ENCODE assay signal across 13 cellular contexts in genomic region chr22:45455212-45455611, GRCh38. TPM values are rescaled to one million over a fixed set of nuclear protein-coding genes. Genes with fewer than 3 reads are reported as not detected.
DNase-seq lines count a peak whose midpoint lies in the region; ATAC-seq and TF ChIP-seq lines count a peak whose summit lies in the region.
"Had no signal": no experiment of that assay in that cellular context is flagged by ENCODE, and none has a peak within 500 bp of the region (broad histone marks: within the 10 kb centered on the region; RNA-seq: fewer than 3 reads in every experiment).

No MANE protein-coding gene starts in this region.

- H3K36me3 Mint-ChIP-seq in Caco-2 (ENCODE audit: insufficient read depth, unreplicated experiment) (no peaks in the 10 kb centered on the region), HFFc6 (ENCODE audit: low read depth) (no peaks in the 10 kb centered on the region)
- H3K36me3 Mint-ChIP-seq: CD4-positive, CD25-positive, alpha-beta regulatory T cell had no signal

- no peaks in the 10 kb centered on the region for H3K27me3 ChIP-seq in Caco-2 (replicated peaks; ENCODE audit: control insufficient read depth, insufficient read depth, low read length)

- TF ChIP-seq CTCF in Caco-2 (IDR thresholded peaks at IDR 0.05; ENCODE audit: insufficient read depth in 1 of 2, low read depth in 1 of 2, low read length in 1 of 2, severe bottlenecking in 1 of 2, unreplicated experiment in 1 of 2), result no peak
- no peak for TF ChIP-seq CTCF in HFFc6 (IDR thresholded peaks at IDR 0.05)

- POLR2A ChIA-PET in Caco-2 (lab: Charles Lee), result no interaction called here

- H3K27me3 Mint-ChIP-seq in Caco-2 (ENCODE audit: insufficient read depth, unreplicated experiment), result no peaks in the 10 kb centered on the region
- no peaks in the 10 kb centered on the region for H3K27me3 Mint-ChIP-seq in HFFc6 (ENCODE audit: insufficient read depth)

- DNase-seq in Caco-2 (no peak), HFFc6 (peak; percentile 65), iPS-NIHi7 (ENCODE audit: extremely low spot score) (peak; percentile 4), NAMALWA (ENCODE audit: low spot score) (no peak)
- DNase-seq: CD4-positive, CD25-positive, alpha-beta regulatory T cell; H9; NCI-H1048; NCI-H146; NCI-H510A treated with DMSO at 0.1 percent for 48 hours had no signal

- CTCF ChIA-PET in Caco-2 (lab: Charles Lee), result no interaction called here

- H3K4me3 Mint-ChIP-seq in Caco-2 (ENCODE audit: unreplicated experiment), result no peak overlapping the region
- peak overlapping the region; percentile 66 for H3K4me3 Mint-ChIP-seq in HFFc6
- H3K4me3 Mint-ChIP-seq: CD4-positive, CD25-positive, alpha-beta regulatory T cell; H9 had no signal

- ATAC-seq in GM19452 (IDR thresholded peaks at IDR 0.05; ENCODE audit: unreplicated experiment), result no peak
- no peak for ATAC-seq in GM19328 (IDR thresholded peaks at IDR 0.05; ENCODE audit: unreplicated experiment)

- no peaks in the 10 kb centered on the region for H3K36me3 ChIP-seq in Caco-2 (ENCODE audit: control insufficient read depth, insufficient read depth, low read length)

- H3K4me1 ChIP-seq in Caco-2, result peaks cover 19% of the 10 kb centered on the region

- H3K27ac Mint-ChIP-seq in Caco-2 (ENCODE audit: unreplicated experiment), result peak overlapping the region; percentile 9
- peak overlapping the region; percentile 83 for H3K27ac Mint-ChIP-seq in HFFc6
- H3K27ac Mint-ChIP-seq: CD4-positive, CD25-positive, alpha-beta regulatory T cell; H9 had no signal

- no peak overlapping the region for H3K4me3 ChIP-seq in Caco-2 (ENCODE audit: low read depth, low read length)
- no peak overlapping the region for H3K4me3 ChIP-seq in skin epidermis

- BruUV-seq in Caco-2 (replicated peaks; lab: Mats Ljungman, UMichigan), result no TSS peak

- H3K9me3 ChIP-seq in Caco-2, result no peaks in the 10 kb centered on the region

- H3K4me1 Mint-ChIP-seq in Caco-2 (ENCODE audit: low read depth, unreplicated experiment) (peaks cover 15% of the 10 kb centered on the region), HFFc6 (ENCODE audit: low read depth) (peaks cover 65% of the 10 kb centered on the region)
- H3K4me1 Mint-ChIP-seq: CD4-positive, CD25-positive, alpha-beta regulatory T cell; H9 had no signal

- H3K9me3 Mint-ChIP-seq in Caco-2 (ENCODE audit: unreplicated experiment) (no peaks in the 10 kb centered on the region), HFFc6 (no peaks in the 10 kb centered on the region)
- H3K9me3 Mint-ChIP-seq: CD4-positive, CD25-positive, alpha-beta regulatory T cell had no signal

- intact Hi-C loops in Caco-2 (cut with micrococcal nuclease; ENCODE audit: unreplicated experiment), result no loop called here

- H3K27ac ChIP-seq in skin epidermis, result peak overlapping the region in 11 of 21 experiments; percentile 1 to 73 (median 36)
- H3K27ac ChIP-seq: KMS-11 had no signal

RNA-seq across cellular contexts. Expression of gene RIBC2, which starts 41.7 kb away (rescaled TPM):
- total RNA-seq in Caco-2 (2022), result 11.5 and 14.1 TPM in 2 replicates
- total RNA-seq in HFFc6 (2021; fragmentation: NEBNext Ultra II Directional; extraction: Animal tissue kit (Norgen Biotek cat#: 25700)), result 1 to 10 TPM; 1.0 to 3.7 (median 2.4) TPM

RNA-seq across cellular contexts. Expression of gene SMC1B, which starts 41.8 kb away (rescaled TPM):
- total RNA-seq in Caco-2 (2022), result 4.6 and 5.3 TPM in 2 replicates
- under 1 TPM in 1 of 6 experiments, not detected in 5; 0.06 TPM for total RNA-seq in HFFc6 (2021; fragmentation: NEBNext Ultra II Directional; extraction: Animal tissue kit (Norgen Biotek cat#: 25700))
- total RNA-seq: CD4-positive, CD25-positive, alpha-beta regulatory T cell; H9 had no signal

RNA-seq across cellular contexts. Expression of gene FBLN1, which starts 47.5 kb away (rescaled TPM):
- total RNA-seq in Caco-2 (2022), result 510 and 519 TPM in 2 replicates
- total RNA-seq in HFFc6 (2021; fragmentation: NEBNext Ultra II Directional; extraction: Animal tissue kit (Norgen Biotek cat#: 25700)), result 100 to 1,000 TPM; 199 to 346 (median 326) TPM

Comparison
In these comparisons a context has a peak if more than half of its experiments do, and no peak if none do; other contexts are left out.
1. DNase-seq: peak in HFFc6 (single experiment) and iPS-NIHi7 (single experiment); none in Caco-2 (0 of 2) and NAMALWA (single experiment).